30 cellular contexts compared by ENCODE assay signal in genomic region chr10:76509501-76509900, GRCh38.
A peak's percentile ranks its signal among the peaks of the same experiment; 100 is the strongest.
DNase-seq lines count a peak whose midpoint lies in the region; ATAC-seq and TF ChIP-seq lines count a peak whose summit lies in the region.
"Had no signal": no experiment of that assay in that cellular context is flagged by ENCODE, and none has a peak within 500 bp of the region (broad histone marks: within the 10 kb centered on the region; RNA-seq: fewer than 3 reads in every experiment).

No MANE protein-coding gene starts in this region.

- no peaks in the 10 kb centered on the region for H3K27me3 ChIP-seq in osteoblast (ENCODE audit: insufficient read depth, low read length)
- no peaks in the 10 kb centered on the region for H3K27me3 ChIP-seq in foreskin keratinocyte
- H3K27me3 ChIP-seq: gastroesophageal sphincter, hepatocyte, left lung, ovary, upper lobe of left lung had no signal

- peaks cover 5% of the 10 kb centered on the region for H3K4me1 ChIP-seq in osteoblast (ENCODE audit: insufficient read depth, low read length)
- H3K4me1 ChIP-seq in foreskin keratinocyte, result no peaks in the 10 kb centered on the region
- H3K4me1 ChIP-seq: left lung, upper lobe of left lung had no signal

- H3K79me2 ChIP-seq in osteoblast (ENCODE audit: insufficient read depth, low read length), result no peaks in the 10 kb centered on the region
- H3K79me2 ChIP-seq: hepatocyte had no signal

- ATAC-seq in HG02852 (IDR thresholded peaks at IDR 0.05; ENCODE audit: unreplicated experiment) (no peak), GM18505 (IDR thresholded peaks at IDR 0.05; ENCODE audit: unreplicated experiment) (no peak), foreskin keratinocyte (no peak)
- ATAC-seq: gastroesophageal sphincter, left lung, natural killer cell, Right ventricle myocardium inferior had no signal

- no peak overlapping the region for H3K27ac ChIP-seq in osteoblast (ENCODE audit: low read depth, low read length)
- no peak overlapping the region for H3K27ac ChIP-seq in foreskin keratinocyte
- H3K27ac ChIP-seq: C4-2B, gastroesophageal sphincter, hepatocyte, HL-60, left lung, ovary, upper lobe of left lung had no signal

- no peak overlapping the region for H3K4me2 ChIP-seq in osteoblast (ENCODE audit: insufficient read depth, low read length)
- H3K4me2 ChIP-seq: hepatocyte had no signal

- H3K36me3 ChIP-seq in osteoblast (ENCODE audit: insufficient read depth, low read length), result no peaks in the 10 kb centered on the region
- H3K36me3 ChIP-seq: gastroesophageal sphincter, left lung, ovary, upper lobe of left lung had no signal

- H2AFZ ChIP-seq in osteoblast (ENCODE audit: low read length), result no peak overlapping the region
- H2AFZ ChIP-seq: hepatocyte had no signal

- no peak for TF ChIP-seq CTCF in fibroblast of the aortic adventitia (IDR thresholded peaks at IDR 0.05; ENCODE audit: insufficient read depth, low read length)
- no peak for TF ChIP-seq CTCF in osteoblast (IDR thresholded peaks at IDR 0.05; ENCODE audit: extremely low read depth, low read depth, low read length)
- no peak for TF ChIP-seq CTCF in foreskin keratinocyte (conservative IDR thresholded peaks at IDR 0.05)

- TF ChIP-seq POLR2A in GM18505 (IDR thresholded peaks at IDR 0.05; ENCODE audit: borderline replicate concordance, extremely low read depth, insufficient read depth, insufficient read length), result no peak

- no peaks in the 10 kb centered on the region for H4K20me1 ChIP-seq in osteoblast (ENCODE audit: insufficient read depth, low read length)

- DNase-seq in COLO829 (ENCODE audit: low spot score) (peak; percentile 67), amniotic epithelial cell (ENCODE audit: low read depth) (peak; percentile 56), fibroblast of the aortic adventitia (ENCODE audit: low read depth) (peak; percentile 28), osteoblast (ENCODE audit: insufficient read length, low spot score, missing footprints) (peak; percentile 3), foreskin keratinocyte (no peak), EL (no peak)
- DNase-seq: ACHN; activated effector memory CD4-positive, alpha-beta T cell treated with anti-CD3 and anti-CD28 coated beads, Interleukin-2, amount 50 U/mL, for 16 hours; activated T-cell treated with anti-CD3 and anti-CD28 coated beads, Interleukin-2, amount 50 U/mL, for 1 hour; effector CD8-positive, alpha-beta T cell; erythroblast; GOT3; immature natural killer cell; Karpas-422; left lung; natural killer cell; NCI-H1436; NCI-H2107; NCI-H446; ovary; stimulated activated CD4-positive, alpha-beta T cell treated with anti-CD3 and anti-CD28 coated beads, Interleukin-2, amount 100 ng/mL, for 48 hours; T-helper 2 cell; upper lobe of left lung had no signal

- H3K4me3 ChIP-seq in fibroblast of the aortic adventitia (ENCODE audit: low read depth, low read length) (no peak overlapping the region), osteoblast (ENCODE audit: insufficient read depth, low read length) (no peak overlapping the region)
- H3K4me3 ChIP-seq: gastroesophageal sphincter, hepatocyte, left lung, ovary, upper lobe of left lung had no signal

- no peaks in the 10 kb centered on the region for H3K9me3 ChIP-seq in osteoblast (ENCODE audit: low read depth, low read length)
- H3K9me3 ChIP-seq: ovary had no signal

Comparison
In these comparisons a context has a peak if more than half of its experiments do, and no peak if none do; other contexts are left out.
1. DNase-seq: peak in COLO829 (single experiment), amniotic epithelial cell (single experiment), fibroblast of the aortic adventitia (single experiment) and osteoblast (single experiment); none in foreskin keratinocyte (0 of 2) and EL (single experiment).